9 cellular contexts compared by ENCODE assay signal in the genomic region with DNA sequence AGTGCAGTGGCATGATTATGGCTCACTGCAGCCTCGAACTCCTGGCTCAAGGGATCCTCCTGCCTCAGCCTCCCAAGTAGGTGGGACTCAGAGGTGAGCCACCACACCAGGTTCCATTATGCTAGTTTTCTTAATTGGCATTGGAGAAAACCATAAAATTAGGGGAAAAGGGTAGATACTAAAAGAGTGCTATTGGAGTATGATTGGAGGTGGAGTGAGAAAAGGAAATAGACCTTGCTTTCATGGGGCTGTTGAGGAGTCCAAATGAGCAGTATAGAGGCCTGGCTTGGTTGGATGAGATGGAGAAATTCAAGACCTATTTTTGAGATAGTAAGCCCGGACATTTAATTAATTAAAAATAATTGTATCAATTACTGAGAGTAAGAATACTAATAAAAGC. TPM values are rescaled to one million over a fixed set of nuclear protein-coding genes. Genes with fewer than 3 reads are reported as not detected.
DNase-seq lines count a peak whose midpoint lies in the region; ATAC-seq, FAIRE-seq and TF ChIP-seq lines count a peak whose summit lies in the region.
"Had no signal": no experiment of that assay in that cellular context is flagged by ENCODE, and none has a peak within 500 bp of the region (broad histone marks: within the 10 kb centered on the region; RNA-seq: fewer than 3 reads in every experiment).

No MANE protein-coding gene starts in this region.

- peaks cover 20% of the 10 kb centered on the region for H3K36me3 Mint-ChIP-seq in nephron progenitor cell (ENCODE audit: low read depth)

- peaks cover 6% of the 10 kb centered on the region for H3K27me3 Mint-ChIP-seq in nephron progenitor cell (ENCODE audit: low read depth, poor library complexity)

- H3K36me3 ChIP-seq in BJ (ENCODE audit: control insufficient read depth, insufficient read depth, low read length) (peaks cover 13% of the 10 kb centered on the region), MG63 (peaks cover 10% of the 10 kb centered on the region), small intestine (ENCODE audit: control insufficient read depth in 2 of 2, insufficient read depth in 2 of 2, low read length in 2 of 2) (no peaks in the 10 kb centered on the region)
- H3K36me3 ChIP-seq: pancreas had no signal

- POLR2A ChIA-PET in BJ (lab: Charles Lee), result interaction anchor here (0.6 kb wide), 1 partner anchor 229 kb away, joined by 3 read pairs; no protein-coding TSS in a partner anchor

- no peak for TF ChIP-seq CTCF in BJ (IDR thresholded peaks at IDR 0.05; ENCODE audit: insufficient read depth, low read depth, low read length)
- TF ChIP-seq CTCF in nephron progenitor cell (IDR thresholded peaks at IDR 0.05), result no peak

- no peak for FAIRE-seq in HTR-8/SVneo (lab: Jason Lieb, UNC)
- no peak for FAIRE-seq in small intestine (lab: Jason Lieb, UNC)
- FAIRE-seq: pancreas had no signal

- H3K4me3 Mint-ChIP-seq in nephron progenitor cell, result peak overlapping the region; percentile 60

- H3K27ac Mint-ChIP-seq in nephron progenitor cell, result peak overlapping the region; percentile 64

- CTCF ChIA-PET in BJ (lab: Yijun Ruan, JAX), result interaction anchor here (4.4 kb wide), 1 partner anchor 29 kb away, joined by 18 read pairs; no protein-coding TSS in a partner anchor

- no peak for ATAC-seq in HG03025 (IDR thresholded peaks at IDR 0.05; ENCODE audit: low FRiP score, unreplicated experiment)

- H3K27ac ChIP-seq in cingulate gyrus (ENCODE audit: low read depth, low read length), result peak overlapping the region; percentile 33
- H3K27ac ChIP-seq in small intestine (ENCODE audit: low read depth in 1 of 2, low read length in 1 of 2), result no peak overlapping the region

- H3K4me3 ChIP-seq in BJ (ENCODE audit: low read depth, low read length) (peak overlapping the region; percentile 45), MG63 (peak overlapping the region; percentile 38), small intestine (ENCODE audit: low read depth in 1 of 2, low read length in 2 of 2) (no peak overlapping the region)

- WGBS in small intestine, 3 donors, result 48 to 64% (median 49%) methylated on average over 2 of the region's 2 CpGs

- H3K9me3 Mint-ChIP-seq in nephron progenitor cell, result no peaks in the 10 kb centered on the region

- H3K9me3 ChIP-seq in MG63, result no peaks in the 10 kb centered on the region
- no peaks in the 10 kb centered on the region for H3K9me3 ChIP-seq in small intestine (ENCODE audit: control insufficient read depth, low read depth)
- H3K9me3 ChIP-seq: pancreas had no signal

- H3K4me1 Mint-ChIP-seq in nephron progenitor cell, result peaks cover 28% of the 10 kb centered on the region

- H3K4me1 ChIP-seq in small intestine (ENCODE audit: control insufficient read depth in 2 of 2, insufficient read depth in 1 of 2, low read depth in 1 of 2, low read length in 1 of 2), result no peaks in the 10 kb centered on the region

- H3K27me3 ChIP-seq in BJ (ENCODE audit: control insufficient read depth, insufficient read depth, low read length) (no peaks in the 10 kb centered on the region), MG63 (no peaks in the 10 kb centered on the region), small intestine (ENCODE audit: control insufficient read depth in 2 of 2, insufficient read depth in 2 of 2, low read length in 2 of 2) (no peaks in the 10 kb centered on the region)
- H3K27me3 ChIP-seq: pancreas had no signal

- DNase-seq in BJ (ENCODE audit: low read depth), result no peak
- DNase-seq in MG63, result no peak
- DNase-seq in nephron progenitor cell, result no peak
- DNase-seq in HTR-8/SVneo (ENCODE audit: insufficient read length, low spot score), result no peak
- DNase-seq in small intestine, result no peak
- no peak for DNase-seq in DMS114 treated with DMSO at 0.1 percent for 48 hours (lab: John Stamatoyannopoulos, UW; ENCODE audit: unreplicated experiment)

RNA-seq across cellular contexts. Expression of gene BRD3OS, which starts 0.9 kb away (rescaled TPM):
- polyA plus RNA-seq in BJ (2011; rRNA removed) (16.4 and 23.5 TPM in 2 replicates), small intestine (1 to 10 TPM; 2.0 to 4.8 (median 3.5) TPM)
- 12.2 and 15.2 TPM in 2 replicates for polyA minus RNA-seq in BJ (2011; rRNA and poly(A)+ RNA removed)
- total RNA-seq in MG63 (2014; rRNA removed; shearing (Covaris generic); ENCODE audit: low replicate concordance), result 7.8 and 18.6 TPM in 2 replicates

RNA-seq across cellular contexts. Expression of gene VAV2, which starts 32.3 kb away (rescaled TPM):
- polyA plus RNA-seq in BJ (2011; rRNA removed) (9.0 and 9.9 TPM in 2 replicates), small intestine (10 to 100 TPM; 26.7 to 40.3 (median 32.2) TPM)
- polyA minus RNA-seq in BJ (2011; rRNA and poly(A)+ RNA removed), result 13.4 and 16.0 TPM in 2 replicates
- 17.3 and 22.8 TPM in 2 replicates for total RNA-seq in MG63 (2014; rRNA removed; shearing (Covaris generic); ENCODE audit: low replicate concordance)

RNA-seq across cellular contexts. Expression of gene BRD3, which starts 43.4 kb away (rescaled TPM):
- polyA plus RNA-seq in BJ (2011; rRNA removed) (5.1 and 6.6 TPM in 2 replicates), small intestine (10 to 100 TPM in 1 of 3 donors, 1 to 10 TPM in 2; 4.3 to 11.7 (median 5.4) TPM)
- polyA minus RNA-seq in BJ (2011; rRNA and poly(A)+ RNA removed), result 10.6 and 14.8 TPM in 2 replicates
- total RNA-seq in MG63 (2014; rRNA removed; shearing (Covaris generic); ENCODE audit: low replicate concordance), result 3.1 and 5.0 TPM in 2 replicates

Comparison
In these comparisons a context has a peak if more than half of its experiments do, and no peak if none do; other contexts are left out.
1. H3K4me3 ChIP-seq: peak in BJ (single experiment) and MG63 (single experiment); none in small intestine (0 of 2).